ENCODE assay signal across 28 cellular contexts in genomic region chr12:70151993-70152392, GRCh38.
"Had no signal": no experiment of that assay in that cellular context is flagged by ENCODE, and none has a peak within 500 bp of the region (broad histone marks: within the 10 kb centered on the region; RNA-seq: fewer than 3 reads in every experiment).

No MANE protein-coding gene starts in this region.

- H3K4me1 Mint-ChIP-seq: endodermal cell had no signal

- H3K27me3 ChIP-seq: colonic mucosa, dorsolateral prefrontal cortex, esophagus muscularis mucosa, esophagus squamous epithelium, foreskin keratinocyte, gastrocnemius medialis, gastroesophageal sphincter, heart left ventricle, heart right ventricle had no signal

- H3K27ac Mint-ChIP-seq: dendritic cell treated with granulocyte-macrophage colony-stimulating factor and Interleukin-4, amounts not matched to agents 40 ng/mL and 50 ng/mL, for 4 days; effector memory CD8-positive, alpha-beta T cell; endodermal cell had no signal

- H3K4me3 Mint-ChIP-seq: dendritic cell treated with granulocyte-macrophage colony-stimulating factor and Interleukin-4, amounts not matched to agents 40 ng/mL and 50 ng/mL, for 4 days; effector memory CD8-positive, alpha-beta T cell; endodermal cell had no signal

- H3K9me3 Mint-ChIP-seq: effector memory CD8-positive, alpha-beta T cell had no signal

- H3K27me3 Mint-ChIP-seq: dendritic cell treated with granulocyte-macrophage colony-stimulating factor and Interleukin-4, amounts not matched to agents 40 ng/mL and 50 ng/mL, for 4 days had no signal

- H3K4me3 ChIP-seq: colonic mucosa, coronary artery, dorsolateral prefrontal cortex, esophagus muscularis mucosa, esophagus squamous epithelium, gastrocnemius medialis, gastroesophageal sphincter, heart left ventricle, heart right ventricle had no signal

- DNase-seq: colonic mucosa; cortex of kidney; dermis blood vessel endothelial cell; dorsolateral prefrontal cortex; effector CD4-positive, alpha-beta T cell; effector CD8-positive, alpha-beta T cell; effector memory CD4-positive, alpha-beta T cell; effector memory CD8-positive, alpha-beta T cell; endodermal cell; erythroblast; esophagus squamous epithelium; foreskin keratinocyte; foreskin melanocyte; gastrocnemius medialis; glutamatergic neuron; head of caudate nucleus; heart left ventricle; heart right ventricle had no signal

- H3K36me3 ChIP-seq: colonic mucosa, esophagus muscularis mucosa, esophagus squamous epithelium, gastrocnemius medialis, gastroesophageal sphincter, heart left ventricle, heart right ventricle had no signal

- ATAC-seq: effector memory CD8-positive, alpha-beta T cell; esophagus mucosa; foreskin keratinocyte; gastrocnemius medialis; gastroesophageal sphincter; heart left ventricle; heart right ventricle had no signal

- H3K27ac ChIP-seq: colonic mucosa, coronary artery, dorsolateral prefrontal cortex, epithelial cell of prostate, esophagus muscularis mucosa, esophagus squamous epithelium, foreskin keratinocyte, gastrocnemius medialis, gastroesophageal sphincter, heart left ventricle, heart right ventricle had no signal

- H3K9me3 ChIP-seq: colonic mucosa, gastrocnemius medialis had no signal

- FAIRE-seq: colon, endometrium, endothelial cell of umbilical vein, frontal cortex had no signal

- H3K4me1 ChIP-seq: colonic mucosa, esophagus muscularis mucosa, esophagus squamous epithelium, foreskin keratinocyte, gastrocnemius medialis, gastroesophageal sphincter, heart left ventricle, heart right ventricle had no signal
